ENCODE assay signal across 9 cellular contexts in the genomic region with DNA sequence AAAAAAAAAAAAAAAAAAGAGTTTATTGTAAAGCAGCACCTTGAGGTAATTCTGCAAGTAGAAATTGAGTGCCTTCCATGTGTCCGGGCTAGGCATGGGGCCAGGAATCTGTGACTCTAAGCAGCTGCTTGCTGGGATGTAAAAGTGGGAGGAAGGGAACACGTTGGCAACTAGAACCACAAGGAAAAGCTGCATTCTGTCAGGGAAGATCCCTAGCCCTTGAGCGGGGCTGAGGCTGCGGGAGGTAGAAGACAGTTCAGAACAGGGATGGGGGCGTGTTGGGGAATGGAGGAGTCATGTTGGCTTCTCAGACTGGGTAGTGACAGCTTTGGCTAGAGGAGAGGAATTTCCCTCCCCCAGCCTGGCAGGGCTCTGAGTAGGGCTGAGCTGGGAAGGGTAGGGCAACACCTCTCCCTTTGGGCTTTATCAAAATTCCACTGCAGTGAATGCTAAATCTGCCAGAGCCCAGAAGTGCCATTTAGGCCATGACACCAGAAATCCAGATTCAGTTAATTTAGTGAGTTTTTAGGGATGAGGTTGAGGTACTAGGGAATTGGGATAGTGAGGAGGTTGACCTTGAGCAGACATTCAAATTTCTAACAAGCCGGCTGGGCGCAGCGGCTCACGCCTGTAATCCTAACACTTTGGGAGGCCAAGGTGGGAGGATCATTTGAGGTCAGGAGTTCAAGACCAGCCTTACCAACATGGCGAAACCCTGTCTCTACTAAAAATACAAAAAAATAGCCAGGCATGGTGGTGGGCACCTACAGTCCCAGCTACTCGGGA. TPM values are rescaled to one million over a fixed set of nuclear protein-coding genes. Genes with fewer than 3 reads are reported as not detected.
DNase-seq lines count a peak whose midpoint lies in the region; ATAC-seq, FAIRE-seq and TF ChIP-seq lines count a peak whose summit lies in the region.
"Had no signal": no experiment of that assay in that cellular context is flagged by ENCODE, and none has a peak within 500 bp of the region (broad histone marks: within the 10 kb centered on the region; RNA-seq: fewer than 3 reads in every experiment).

No MANE protein-coding gene starts in this region.

- POLR2A ChIA-PET in HEK293 (lab: Yijun Ruan, JAX) (interaction anchor here (0.7 to 1.3 kb wide), 9 partner anchors 11 to 139 kb away, joined by 3 to 5 read pairs (median 4); no protein-coding TSS in a partner anchor), K562 (lab: Yijun Ruan, JAX) (interaction anchor here (0.8 to 1.9 kb wide), 6 partner anchors 10 to 280 kb away, joined by 3 to 13 read pairs (median 4); a partner anchor contains a TSS)
- POLR2A ChIA-PET in activated CD4-positive, alpha-beta memory T cell treated with anti-CD3 and anti-CD28 coated beads, Interleukin-2, amount 10 ng/mL, durations not matched to agents 7 days and 5 days (lab: Charles Lee): interaction anchor here (0.6 to 13.1 kb wide), 5 partner anchors 8 to 1842 kb away, joined by 3 to 343 read pairs (median 3); a partner anchor contains a TSS

- no TSS peak for BruUV-seq in K562 (replicated peaks; lab: Mats Ljungman, UMichigan)

- no peak overlapping the region for H3K4me3 ChIP-seq in HEK293 (ENCODE audit: low read depth, low read length)
- no peak overlapping the region for H3K4me3 ChIP-seq in K562
- peak overlapping the region in 1 of 2 donors; percentile 57 for H3K4me3 ChIP-seq in stomach smooth muscle (ENCODE audit: low read length in 2 of 2)

- peak overlapping the region; percentile 73 for H2AFZ ChIP-seq in K562 (ENCODE audit: low read depth, low read length)

- no peak for TF ChIP-seq POLR2A in K562 (conservative IDR thresholded peaks at IDR 0.05)

- ATAC-seq in K562 (no peak), GM18498 (IDR thresholded peaks at IDR 0.05; ENCODE audit: unreplicated experiment) (no peak), GM21360 (IDR thresholded peaks at IDR 0.05; ENCODE audit: unreplicated experiment) (no peak)

- peak overlapping the region; percentile 53; the same call in 1 of the 2 replicates for H3K27ac ChIP-seq in HEK293 (ENCODE audit: extremely low read depth, low read depth, low read length)
- no peak overlapping the region for H3K27ac ChIP-seq in K562 (ENCODE audit: extremely low read depth, low read depth, low read length)
- H3K27ac ChIP-seq in stomach smooth muscle (ENCODE audit: low read length): peak overlapping the region; percentile 86

- no peak for TF ChIP-seq EP300 in K562 (IDR thresholded peaks at IDR 0.05; ENCODE audit: low read length)

- H3K36me3 ChIP-seq in HEK293 (ENCODE audit: control insufficient read depth in 2 of 2, insufficient read depth in 1 of 2, low read length in 2 of 2): peaks cover 0 to 4% of the 10 kb centered on the region in 2 experiments; a peak in 1 of 3 replicates
- no peaks in the 10 kb centered on the region for H3K36me3 ChIP-seq in K562 (ENCODE audit: control insufficient read depth, insufficient read depth, low read length)
- H3K36me3 ChIP-seq in stomach smooth muscle (ENCODE audit: control insufficient read depth in 2 of 2, insufficient read depth in 2 of 2, low read length in 2 of 2): no peaks in the 10 kb centered on the region

- H3K9me3 Mint-ChIP-seq in activated CD4-positive, alpha-beta memory T cell treated with anti-CD3 and anti-CD28 coated beads, Interleukin-2, amount 10 ng/mL, durations not matched to agents 7 days and 5 days: no peaks in the 10 kb centered on the region

- no peaks in the 10 kb centered on the region for H3K9me1 ChIP-seq in K562 (ENCODE audit: control insufficient read depth, insufficient read depth, low read length)

- H3K9me3 ChIP-seq in HEK293 (ENCODE audit: control insufficient read depth, insufficient read depth, low read depth, low read length) (no peaks in the 10 kb centered on the region), K562 (replicated peaks; ENCODE audit: control insufficient read depth, insufficient read depth, low read depth, low read length) (no peaks in the 10 kb centered on the region), stomach smooth muscle (ENCODE audit: control insufficient read depth in 2 of 2, low read length in 2 of 2) (no peaks in the 10 kb centered on the region)

- TF ChIP-seq RAD21 in K562 (CRISPR knock-in tag; conservative IDR thresholded peaks at IDR 0.05 in 1 of 2, IDR thresholded peaks at IDR 0.05 in 1 of 2): no peak

- CTCF ChIA-PET in HEK293 (lab: Yijun Ruan, JAX) (interaction anchor here (0.6 to 1.8 kb wide), 2 partner anchors 13 to 33 kb away, joined by 3 to 7 read pairs; a partner anchor contains a TSS), K562 (lab: Yijun Ruan, JAX; ENCODE audit: low intra/inter-chr PET ratio) (no interaction called here)
- CTCF ChIA-PET in activated CD4-positive, alpha-beta memory T cell treated with anti-CD3 and anti-CD28 coated beads, Interleukin-2, amount 10 ng/mL, durations not matched to agents 7 days and 5 days (lab: Charles Lee): interaction anchor here (0.8 kb wide), 1 partner anchor 13 kb away, joined by 5 read pairs; no protein-coding TSS in a partner anchor

- H3K4me1 ChIP-seq in HEK293 (ENCODE audit: control insufficient read depth, insufficient read depth, low read length) (peaks cover 21% of the 10 kb centered on the region), K562 (replicated peaks in 1 of 2; ENCODE audit: control insufficient read depth in 2 of 2, insufficient read depth in 2 of 2, low read length in 2 of 2) (peaks cover 28 to 34% of the 10 kb centered on the region in 2 experiments), stomach smooth muscle (ENCODE audit: control insufficient read depth, insufficient read depth, low read length) (peaks cover 23% of the 10 kb centered on the region)

- H3K27me3 Mint-ChIP-seq in activated CD4-positive, alpha-beta memory T cell treated with anti-CD3 and anti-CD28 coated beads, Interleukin-2, amount 10 ng/mL, durations not matched to agents 7 days and 5 days: peaks cover 6% of the 10 kb centered on the region

- peaks cover 18% of the 10 kb centered on the region for H3K4me1 Mint-ChIP-seq in activated CD4-positive, alpha-beta memory T cell treated with anti-CD3 and anti-CD28 coated beads, Interleukin-2, amount 10 ng/mL, durations not matched to agents 7 days and 5 days

- H3K9ac ChIP-seq in K562 (ENCODE audit: insufficient read depth in 1 of 2, low read depth in 2 of 2, low read length in 2 of 2) (peak overlapping the region in 1 of 2 experiments; percentile 3; a peak in 1 of 4 replicates), stomach smooth muscle (ENCODE audit: low read length in 2 of 2) (peak overlapping the region; percentile 19 to 51)

- FAIRE-seq in K562 (lab: Jason Lieb, UNC): no peak

- WGBS in K562 (ENCODE audit: insufficient coverage, low coverage, missing lambda C conversion rate): 55% methylated on average over 11 of the region's 11 CpGs

- no peak overlapping the region for H3K4me3 Mint-ChIP-seq in activated CD4-positive, alpha-beta memory T cell treated with anti-CD3 and anti-CD28 coated beads, Interleukin-2, amount 10 ng/mL, durations not matched to agents 7 days and 5 days

- H3K4me2 ChIP-seq in K562 (ENCODE audit: insufficient read depth, low read length): no peak overlapping the region

- intact Hi-C loops in K562 (cut with micrococcal nuclease): no loop called here

- no peak overlapping the region for H3K27ac Mint-ChIP-seq in activated CD4-positive, alpha-beta memory T cell treated with anti-CD3 and anti-CD28 coated beads, Interleukin-2, amount 10 ng/mL, durations not matched to agents 7 days and 5 days

- in situ Hi-C loops in K562 (cut with MboI): no loop called here

- peaks cover 9% of the 10 kb centered on the region for H3K36me3 Mint-ChIP-seq in activated CD4-positive, alpha-beta memory T cell treated with anti-CD3 and anti-CD28 coated beads, Interleukin-2, amount 10 ng/mL, durations not matched to agents 7 days and 5 days (ENCODE audit: low read depth)

- TF ChIP-seq CTCF in HEK293 (tag by site-specific recombination; IDR thresholded peaks at IDR 0.05) (no peak), K562 (IDR thresholded peaks at IDR 0.05 in 2 of 3, conservative IDR thresholded peaks at IDR 0.05 in 1 of 3; ENCODE audit: insufficient read depth in 2 of 3, low read depth in 1 of 3, low read length in 3 of 3) (no peak)

- no peaks in the 10 kb centered on the region for H4K20me1 ChIP-seq in K562 (replicated peaks; ENCODE audit: control insufficient read depth, insufficient read depth, low read length)

- peaks cover 17% of the 10 kb centered on the region for H3K79me2 ChIP-seq in K562 (ENCODE audit: control insufficient read depth, insufficient read depth, low read length)

- DNase-seq in K562 (ENCODE audit: extremely low read depth in 1 of 4, low spot score in 3 of 4): peak in 1 of 4 experiments; percentile 20
- DNase-seq in iPS-NIHi7 (ENCODE audit: extremely low spot score): peak; percentile 14
- no peak for DNase-seq in stimulated activated CD8-positive, alpha-beta memory T cell treated with anti-CD3 and anti-CD28 coated beads, Interleukin-4, amount 100 ng/mL, for 48 hours
- no peak for DNase-seq in activated CD4-positive, alpha-beta memory T cell treated with anti-CD3 and anti-CD28 coated beads, Interleukin-2, amount 10 ng/mL, durations not matched to agents 7 days and 5 days
- DNase-seq: cortex of kidney had no signal

- H3K27me3 ChIP-seq in K562 (ENCODE audit: control insufficient read depth in 2 of 2, insufficient read depth in 2 of 2, low read length in 2 of 2) (no peaks in the 10 kb centered on the region), stomach smooth muscle (ENCODE audit: control insufficient read depth in 1 of 2, insufficient read depth in 2 of 2, low read length in 2 of 2) (no peaks in the 10 kb centered on the region)

RNA-seq across cellular contexts. Expression of a gene that starts 3.4 kb away (rescaled TPM):
- 60.7 and 77.3 TPM in 2 replicates for total RNA-seq in K562 (2011; cell fraction: chromatin; rRNA removed; ENCODE audit: low replicate concordance)
- total RNA-seq in K562 (2011; cell fraction: nucleolus; rRNA removed): 30.9 and 38.0 TPM in 2 replicates
- 35.8 and 42.1 TPM in 2 replicates for total RNA-seq in K562 (2011; cell fraction: nucleoplasm; rRNA removed)
- total RNA-seq in K562 (2014; rRNA removed) (41.6 and 51.5 TPM in 2 replicates), K562 (2014; rRNA removed; fragmentation: Illumina TruSeq; extraction: Trizol) (41.3 and 44.6 TPM in 2 replicates), K562 (2015; rRNA removed; fragmentation: Illumina TruSeq; extraction: Trizol) (37.9 and 41.6 TPM in 2 replicates), K562 (2021) (46.7 and 49.2 TPM in 2 replicates)
- polyA plus RNA-seq in K562 (2011; rRNA removed) (54.5 and 56.1 TPM in 2 replicates), K562 (2014; fragmentation: Illumina TruSeq; extraction: Trizol) (50.7 and 65.6 TPM in 2 replicates), K562 (2014; fragmentation: Nextera tagmentation; extraction: Ambion mirVana) (10 to 100 TPM; 54.5 to 85.5 TPM), K562 (2014; rRNA removed) (54.5 and 56.6 TPM in 2 replicates)
- polyA plus RNA-seq in K562 (2011; cell fraction: cytosol; rRNA removed): 38.9 and 51.8 TPM in 2 replicates
- polyA plus RNA-seq in K562 (2011; cell fraction: nucleus; rRNA removed): 43.8 and 56.4 TPM in 2 replicates
- 45.5 and 53.6 TPM in 2 replicates for polyA plus RNA-seq in K562 (2012)
- polyA minus RNA-seq in K562 (2011; rRNA and poly(A)+ RNA removed): 65.6 and 70.5 TPM in 2 replicates
- polyA minus RNA-seq in K562 (2011; cell fraction: cytosol; rRNA and poly(A)+ RNA removed): 17.4 and 20.6 TPM in 2 replicates
- polyA minus RNA-seq in K562 (2011; cell fraction: nucleus; rRNA and poly(A)+ RNA removed): 19.5 and 33.5 TPM in 2 replicates
- total RNA-seq in activated CD4-positive, alpha-beta memory T cell treated with anti-CD3 and anti-CD28 coated beads, Interleukin-2, amount 10 ng/mL, durations not matched to agents 7 days and 5 days: 10 to 100 TPM; 74.8 to 75.5 TPM

RNA-seq across cellular contexts. Expression of a gene that starts 13.4 kb away (rescaled TPM):
- 167 and 302 TPM in 2 replicates for total RNA-seq in K562 (2011; cell fraction: chromatin; rRNA removed; ENCODE audit: low replicate concordance)
- 45.2 and 50.9 TPM in 2 replicates for total RNA-seq in K562 (2011; cell fraction: nucleolus; rRNA removed)
- total RNA-seq in K562 (2011; cell fraction: nucleoplasm; rRNA removed): 116 and 186 TPM in 2 replicates
- 31.6 and 33.9 TPM in 2 replicates for total RNA-seq in K562 (2014; rRNA removed)
- total RNA-seq in K562 (2014; rRNA removed; fragmentation: Illumina TruSeq; extraction: Trizol): 48.9 and 54.7 TPM in 2 replicates
- 38.9 and 41.9 TPM in 2 replicates for total RNA-seq in K562 (2015; rRNA removed; fragmentation: Illumina TruSeq; extraction: Trizol)
- total RNA-seq in K562 (2021): 59.6 and 61.2 TPM in 2 replicates
- polyA plus RNA-seq in K562 (2011; rRNA removed): 46.2 and 54.6 TPM in 2 replicates
- 10.5 and 26.2 TPM in 2 replicates for polyA plus RNA-seq in K562 (2011; cell fraction: cytosol; rRNA removed)
- polyA plus RNA-seq in K562 (2011; cell fraction: nucleus; rRNA removed): 44.3 and 58.7 TPM in 2 replicates
- 15.7 and 17.3 TPM in 2 replicates for polyA plus RNA-seq in K562 (2012)
- 35.5 and 49.4 TPM in 2 replicates for polyA plus RNA-seq in K562 (2014; fragmentation: Illumina TruSeq; extraction: Trizol)
- 10 to 100 TPM; 40.6 to 53.4 TPM for polyA plus RNA-seq in K562 (2014; fragmentation: Nextera tagmentation; extraction: Ambion mirVana)
- 26.6 and 29.0 TPM in 2 replicates for polyA plus RNA-seq in K562 (2014; rRNA removed)
- 150 and 152 TPM in 2 replicates for polyA minus RNA-seq in K562 (2011; rRNA and poly(A)+ RNA removed)
- polyA minus RNA-seq in K562 (2011; cell fraction: cytosol; rRNA and poly(A)+ RNA removed): 40.7 and 41.9 TPM in 2 replicates
- polyA minus RNA-seq in K562 (2011; cell fraction: nucleus; rRNA and poly(A)+ RNA removed): 35.0 and 66.2 TPM in 2 replicates
- 10 to 100 TPM; 24.2 to 25.0 TPM for total RNA-seq in activated CD4-positive, alpha-beta memory T cell treated with anti-CD3 and anti-CD28 coated beads, Interleukin-2, amount 10 ng/mL, durations not matched to agents 7 days and 5 days
